Comparison of ENCODE assay signal across 11 cellular contexts in genomic region chr3:124619887-124620599, GRCh38.
A peak's percentile ranks its signal among the peaks of the same experiment; 100 is the strongest.
DNase-seq lines count a peak whose midpoint lies in the region; ATAC-seq, FAIRE-seq and TF ChIP-seq lines count a peak whose summit lies in the region.
"Had no signal": no experiment of that assay in that cellular context is flagged by ENCODE, and none has a peak within 500 bp of the region (broad histone marks: within the 10 kb centered on the region; RNA-seq: fewer than 3 reads in every experiment).

No MANE protein-coding gene starts in this region.

- H3K27ac Mint-ChIP-seq in activated naive CD8-positive, alpha-beta T cell treated with anti-CD3 and anti-CD28 coated beads for 36 hours = peak overlapping the region; percentile 59

- TF ChIP-seq POLR2A in testis (IDR thresholded peaks at IDR 0.05) = no peak

- FAIRE-seq in pancreas (lab: Jason Lieb, UNC) = no peak
- FAIRE-seq: astrocyte had no signal

- peaks cover 2% of the 10 kb centered on the region for H3K9me3 Mint-ChIP-seq in activated naive CD8-positive, alpha-beta T cell treated with anti-CD3 and anti-CD28 coated beads for 36 hours

- ATAC-seq in GM18870 (IDR thresholded peaks at IDR 0.05; ENCODE audit: unreplicated experiment) (peak; percentile 53), HG02852 (IDR thresholded peaks at IDR 0.05; ENCODE audit: unreplicated experiment) (peak; percentile 53), pancreas (peak in 3 of 4 donors; percentile 11 to 43 (median 32))

- H3K4me1 ChIP-seq in pancreas (peaks cover 19 to 34% (median 32%) of the 10 kb centered on the region in 3 donors), testis (no peaks in the 10 kb centered on the region)

- no peaks in the 10 kb centered on the region for H3K36me3 ChIP-seq in pancreas
- H3K36me3 ChIP-seq in testis (ENCODE audit: low read depth, missing control alignments) = no peaks in the 10 kb centered on the region

- H3K4me3 Mint-ChIP-seq in activated naive CD8-positive, alpha-beta T cell treated with anti-CD3 and anti-CD28 coated beads for 36 hours = no peak overlapping the region

- H3K4me3 ChIP-seq in pancreas = no peak overlapping the region
- H3K4me3 ChIP-seq in testis = no peak overlapping the region

- 82 to 84% methylated on average over 4 of the region's 4 CpGs for WGBS in pancreas, 2 donors
- WGBS in testis, 2 donors = 88 to 93% methylated on average over 4 of the region's 4 CpGs

- H3K27me3 Mint-ChIP-seq in activated naive CD8-positive, alpha-beta T cell treated with anti-CD3 and anti-CD28 coated beads for 36 hours = peaks cover 6% of the 10 kb centered on the region

- peaks cover 2% of the 10 kb centered on the region for H3K36me3 Mint-ChIP-seq in activated naive CD8-positive, alpha-beta T cell treated with anti-CD3 and anti-CD28 coated beads for 36 hours

- H3K27me3 ChIP-seq in pancreas (no peaks in the 10 kb centered on the region), testis (no peaks in the 10 kb centered on the region)

- intact Hi-C loops in pancreas (cut with DNase I) (no loop called here), testis (cut with DNase I; ENCODE audit: low total_unique reads) (no loop called here)

- H3K9me3 ChIP-seq in pancreas (peaks cover 0 to 3% (median 0%) of the 10 kb centered on the region in 4 donors), testis (no peaks in the 10 kb centered on the region)

- TF ChIP-seq CTCF in pancreas (IDR thresholded peaks at IDR 0.05) (no peak), testis (IDR thresholded peaks at IDR 0.05) (no peak)

- DNase-seq in activated naive CD8-positive, alpha-beta T cell treated with anti-CD3 and anti-CD28 coated beads for 36 hours = no peak
- DNase-seq in pancreas = no peak
- DNase-seq in testis = no peak
- DNase-seq in MV-4-11 (lab: John Stamatoyannopoulos, UW) = no peak
- DNase-seq in ecto neural progenitor cell (ENCODE audit: low spot score) = no peak
- DNase-seq: NCI-H1694 treated with DMSO at 0.1 percent for 48 hours, retina, substantia nigra had no signal

- peak overlapping the region in 2 of 4 donors; percentile 19 to 67 for H3K27ac ChIP-seq in pancreas
- H3K27ac ChIP-seq in testis = peak overlapping the region in 1 of 2 donors; percentile 19

- H3K4me1 Mint-ChIP-seq in activated naive CD8-positive, alpha-beta T cell treated with anti-CD3 and anti-CD28 coated beads for 36 hours = peaks cover 42% of the 10 kb centered on the region
